18 cellular contexts compared by ENCODE assay signal in the genomic region with DNA sequence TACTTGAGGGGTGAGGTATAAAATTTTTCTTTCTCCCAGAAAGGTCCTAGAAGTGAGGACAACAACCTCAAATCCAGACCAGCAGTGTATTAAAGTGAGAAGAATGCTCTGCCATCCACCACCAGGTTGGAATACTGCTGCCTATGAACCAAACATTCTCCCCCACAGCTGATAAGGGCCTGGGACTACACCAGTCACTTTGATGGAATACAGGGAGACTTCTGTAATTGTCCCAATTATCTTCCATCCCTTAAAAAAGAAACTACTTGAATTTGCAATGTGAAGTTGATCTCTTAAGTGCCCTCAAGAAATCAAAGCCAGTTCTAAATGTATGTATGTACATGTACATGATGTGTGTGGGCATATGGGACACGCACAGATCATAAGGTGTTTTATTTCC. TPM values are rescaled to one million over a fixed set of nuclear protein-coding genes. Genes with fewer than 3 reads are reported as not detected.
DNase-seq lines count a peak whose midpoint lies in the region; ATAC-seq and TF ChIP-seq lines count a peak whose summit lies in the region.
"Had no signal": no experiment of that assay in that cellular context is flagged by ENCODE, and none has a peak within 500 bp of the region (broad histone marks: within the 10 kb centered on the region; RNA-seq: fewer than 3 reads in every experiment).

No MANE protein-coding gene starts in this region.

- no peak overlapping the region for H3K4me3 Mint-ChIP-seq in naive thymus-derived CD4-positive, alpha-beta T cell

- H3K4me1 Mint-ChIP-seq in naive thymus-derived CD4-positive, alpha-beta T cell = peaks cover 0 to 21% (median 12%) of the 10 kb centered on the region in 7 donors

- peak overlapping the region; percentile 86 for H3K4me2 ChIP-seq in smooth muscle cell

- CTCF ChIA-PET in naive thymus-derived CD4-positive, alpha-beta T cell (lab: Charles Lee) = no interaction called here

- peaks cover 0 to 49% (median 7%) of the 10 kb centered on the region in 11 donors for H3K9me3 Mint-ChIP-seq in naive thymus-derived CD4-positive, alpha-beta T cell

- ATAC-seq in left cardiac atrium (no peak), right cardiac atrium (no peak)
- ATAC-seq in naive thymus-derived CD4-positive, alpha-beta T cell = no peak
- ATAC-seq: HepG2, Panc1 had no signal

- intact Hi-C loops in left cardiac atrium (cut with DNase I) (loop anchor here in 1 of 2 donors (10.0 kb wide), 1 partner anchor 66 kb away; no protein-coding TSS in a partner anchor), right cardiac atrium (cut with DNase I) (loop anchor here in 2 of 4 donors (10.0 kb wide), 2 partner anchors 134 to 174 kb away; no protein-coding TSS in a partner anchor)
- intact Hi-C loops in naive thymus-derived CD4-positive, alpha-beta T cell (cut with micrococcal nuclease) = loop anchor here in 1 of 2 donors (5.0 kb wide), 2 partner anchors 64 to 214 kb away; a partner anchor contains a TSS

- DNase-seq in cardiac muscle cell (ENCODE audit: low read depth in 1 of 2, low spot score in 1 of 2) = peak in 1 of 2 donors; percentile 75
- DNase-seq in left cardiac atrium = no peak
- no peak for DNase-seq in coronary artery (ENCODE audit: low spot score)
- DNase-seq in right cardiac atrium = no peak
- no peak for DNase-seq in smooth muscle cell (lab: John Stamatoyannopoulos, UW; ENCODE audit: unreplicated experiment)
- DNase-seq in COR-L47 (lab: John Stamatoyannopoulos, UW) = no peak
- no peak for DNase-seq in naive thymus-derived CD4-positive, alpha-beta T cell
- no peak for DNase-seq in RPMI8226
- DNase-seq: GF-D8, KG1, NCI-H1048, NCI-H1436 treated with DMSO at 0.1 percent for 48 hours, NCI-H2081, NCI-H524, SHP77 treated with DMSO at 0.1 percent for 48 hours had no signal

- peaks cover 75 to 85% (median 79%) of the 10 kb centered on the region in 5 donors for H3K27me3 Mint-ChIP-seq in naive thymus-derived CD4-positive, alpha-beta T cell

- H3K36me3 ChIP-seq in cardiac muscle cell (peaks cover 23% of the 10 kb centered on the region), smooth muscle cell (ENCODE audit: low read depth) (no peaks in the 10 kb centered on the region)
- no peaks in the 10 kb centered on the region for H3K36me3 ChIP-seq in naive thymus-derived CD4-positive, alpha-beta T cell (ENCODE audit: control insufficient read depth in 2 of 3, insufficient read depth in 3 of 3, low read length in 3 of 3)

- peak overlapping the region; percentile 85 for H3K9ac ChIP-seq in smooth muscle cell (ENCODE audit: low read depth)

- peaks cover 24% of the 10 kb centered on the region for H3K4me1 ChIP-seq in cardiac muscle cell (ENCODE audit: low read depth)
- H3K4me1 ChIP-seq in right cardiac atrium (ENCODE audit: control insufficient read depth, insufficient read depth, low read length) = no peaks in the 10 kb centered on the region
- H3K4me1 ChIP-seq in smooth muscle cell (ENCODE audit: low read depth) = peaks cover 18% of the 10 kb centered on the region
- no peaks in the 10 kb centered on the region for H3K4me1 ChIP-seq in naive thymus-derived CD4-positive, alpha-beta T cell (ENCODE audit: control insufficient read depth in 2 of 2, insufficient read depth in 2 of 2, low read length in 2 of 2)

- H4K20me1 ChIP-seq in smooth muscle cell (ENCODE audit: low read depth) = peaks cover 66% of the 10 kb centered on the region

- H3K36me3 Mint-ChIP-seq in naive thymus-derived CD4-positive, alpha-beta T cell = no peaks in the 10 kb centered on the region

- POLR2A ChIA-PET in naive thymus-derived CD4-positive, alpha-beta T cell (lab: Charles Lee) = no interaction called here

- H3F3A ChIP-seq in smooth muscle cell (ENCODE audit: low read depth) = peaks cover 9% of the 10 kb centered on the region

- H3K27me3 ChIP-seq in cardiac muscle cell = peaks cover 14% of the 10 kb centered on the region
- H3K27me3 ChIP-seq in right cardiac atrium (ENCODE audit: control insufficient read depth, insufficient read depth) = no peaks in the 10 kb centered on the region
- H3K27me3 ChIP-seq in smooth muscle cell (ENCODE audit: low read depth) = peaks cover 3% of the 10 kb centered on the region
- peaks cover 4 to 17% of the 10 kb centered on the region in 2 donors for H3K27me3 ChIP-seq in naive thymus-derived CD4-positive, alpha-beta T cell (ENCODE audit: control insufficient read depth in 2 of 2, insufficient read depth in 2 of 2, low read length in 2 of 2)

- H3K27ac ChIP-seq in cardiac muscle cell (peak overlapping the region; percentile 95), coronary artery (peak overlapping the region in 1 of 2 donors; percentile 59), right cardiac atrium (ENCODE audit: low read length) (peak overlapping the region; percentile 56), smooth muscle cell (ENCODE audit: low read depth) (peak overlapping the region; percentile 95)
- H3K27ac ChIP-seq in naive thymus-derived CD4-positive, alpha-beta T cell (ENCODE audit: low read depth, low read length) = no peak overlapping the region
- H3K27ac ChIP-seq: C4-2B had no signal

- no peak for TF ChIP-seq CTCF in cardiac muscle cell (IDR thresholded peaks at IDR 0.05; ENCODE audit: low read depth, low read length)
- no peak for TF ChIP-seq CTCF in coronary artery (IDR thresholded peaks at IDR 0.05)
- no peak for TF ChIP-seq CTCF in smooth muscle cell (IDR thresholded peaks at IDR 0.05; ENCODE audit: borderline replicate concordance, insufficient read depth, poor library complexity, severe bottlenecking)

- H3K9me3 ChIP-seq in cardiac muscle cell (ENCODE audit: low read depth) = no peaks in the 10 kb centered on the region
- H3K9me3 ChIP-seq in right cardiac atrium (ENCODE audit: control insufficient read depth, low read length) = no peaks in the 10 kb centered on the region
- no peaks in the 10 kb centered on the region for H3K9me3 ChIP-seq in smooth muscle cell (replicated peaks; ENCODE audit: low read depth)
- peaks cover 0 to 5% (median 0%) of the 10 kb centered on the region in 3 experiments for H3K9me3 ChIP-seq in naive thymus-derived CD4-positive, alpha-beta T cell (ENCODE audit: control insufficient read depth in 2 of 3, low read length in 3 of 3)

- H3K4me3 ChIP-seq in cardiac muscle cell (peak overlapping the region; percentile 86), coronary artery (peak overlapping the region; percentile 91), right cardiac atrium (ENCODE audit: low read length) (peak overlapping the region; percentile 89), smooth muscle cell (peak overlapping the region; percentile 74)
- no peak overlapping the region for H3K4me3 ChIP-seq in naive thymus-derived CD4-positive, alpha-beta T cell (ENCODE audit: low read length)

- no peak overlapping the region for H2AFZ ChIP-seq in smooth muscle cell (ENCODE audit: low read depth)

- peaks cover 98% of the 10 kb centered on the region for H3K79me2 ChIP-seq in smooth muscle cell (ENCODE audit: low read depth)

- H3K27ac Mint-ChIP-seq in naive thymus-derived CD4-positive, alpha-beta T cell = no peak overlapping the region

- WGBS in right cardiac atrium = 27% methylated on average over 1 of the region's 1 CpG
- WGBS in smooth muscle cell (ENCODE audit: low lambda C conversion rate) = 32% methylated on average over 1 of the region's 1 CpG

RNA-seq across cellular contexts. Expression of a gene that starts 3.0 kb away (rescaled TPM):
- total RNA-seq in cardiac muscle cell = 240 and 482 TPM in 2 replicates
- 25.0 and 40.1 TPM in 2 replicates for polyA plus RNA-seq in cardiac muscle cell
- total RNA-seq in left cardiac atrium = 100 to 1,000 TPM; 109 to 126 TPM
- total RNA-seq in right cardiac atrium = 100 to 1,000 TPM; 180 to 254 (median 236) TPM
- polyA plus RNA-seq in right cardiac atrium = 14.8 TPM
- 58.4 and 71.1 TPM in 2 replicates for total RNA-seq in smooth muscle cell
- polyA plus RNA-seq in smooth muscle cell = 4.3 and 5.0 TPM in 2 replicates
- total RNA-seq in naive thymus-derived CD4-positive, alpha-beta T cell = not detected
- not detected for polyA plus RNA-seq in naive thymus-derived CD4-positive, alpha-beta T cell
- total RNA-seq: HepG2 had no signal
- polyA plus RNA-seq: HepG2 had no signal

Comparison
In these comparisons a context has a peak if more than half of its experiments do, and no peak if none do; other contexts are left out.
1. RNA of a gene that starts 3.0 kb away (total RNA-seq): 240 to 482 TPM in cardiac muscle cell, 180 to 254 TPM in right cardiac atrium, 109 to 126 TPM in left cardiac atrium and 58.4 to 71.1 TPM in smooth muscle cell; not detected in naive thymus-derived CD4-positive, alpha-beta T cell; every median in the first group is over 10 times any median in the second.